21 cellular contexts compared by ENCODE assay signal in genomic region chr6:149346075-149346474, GRCh38. TPM values are rescaled to one million over a fixed set of nuclear protein-coding genes. Genes with fewer than 3 reads are reported as not detected.
DNase-seq lines count a peak whose midpoint lies in the region; ATAC-seq and TF ChIP-seq lines count a peak whose summit lies in the region.
"Had no signal": no experiment of that assay in that cellular context is flagged by ENCODE, and none has a peak within 500 bp of the region (broad histone marks: within the 10 kb centered on the region; RNA-seq: fewer than 3 reads in every experiment).

No MANE protein-coding gene starts in this region.

- H3K4me3 Mint-ChIP-seq in T-helper 1 cell treated with Interleukin-12 subunit alpha and Interleukin-12 subunit beta and Interleukin-4 antibody, amounts not matched to agents 30 μg/mL and 1 μg/mL, for 36 hours: no peak overlapping the region
- no peak overlapping the region for H3K4me3 Mint-ChIP-seq in stimulated activated naive CD8-positive, alpha-beta T cell treated with anti-CD3 and anti-CD28 coated beads, Interleukin-15, Interleukin-2, amounts not matched to agents 100 ng/mL and 50 ng/mL, for 24 hours
- H3K4me3 Mint-ChIP-seq in activated naive CD8-positive, alpha-beta T cell treated with anti-CD3 and anti-CD28 coated beads, Interleukin-2, amount 50 U/mL, for 24 hours: no peak overlapping the region
- H3K4me3 Mint-ChIP-seq in chondrocyte (ENCODE audit: unreplicated experiment): no peak overlapping the region
- H3K4me3 Mint-ChIP-seq: GM23338 had no signal

- peaks cover 5 to 45% (median 12%) of the 10 kb centered on the region in 3 donors for H3K4me1 ChIP-seq in esophagus squamous epithelium

- TF ChIP-seq CTCF in chondrocyte (IDR thresholded peaks at IDR 0.05) (no peak), esophagus squamous epithelium (IDR thresholded peaks at IDR 0.05) (no peak)

- intact Hi-C loops in esophagus squamous epithelium (cut with DNase I): no loop called here

- WGBS in esophagus squamous epithelium, 2 donors: 91% methylated on average over 3 of the region's 3 CpGs

- H3K27ac Mint-ChIP-seq in T-helper 1 cell treated with Interleukin-12 subunit alpha and Interleukin-12 subunit beta and Interleukin-4 antibody, amounts not matched to agents 30 μg/mL and 1 μg/mL, for 36 hours: peak overlapping the region; percentile 21
- peak overlapping the region; percentile 37 for H3K27ac Mint-ChIP-seq in stimulated activated naive CD8-positive, alpha-beta T cell treated with anti-CD3 and anti-CD28 coated beads, Interleukin-15, Interleukin-2, amounts not matched to agents 100 ng/mL and 50 ng/mL, for 24 hours
- peak overlapping the region; percentile 69 for H3K27ac Mint-ChIP-seq in activated naive CD8-positive, alpha-beta T cell treated with anti-CD3 and anti-CD28 coated beads, Interleukin-2, amount 50 U/mL, for 24 hours
- H3K27ac Mint-ChIP-seq in chondrocyte (ENCODE audit: unreplicated experiment): no peak overlapping the region
- H3K27ac Mint-ChIP-seq: GM23338 had no signal

- H3K27ac ChIP-seq in esophagus squamous epithelium: no peak overlapping the region
- H3K27ac ChIP-seq: 22Rv1 had no signal

- ATAC-seq in stimulated activated naive CD8-positive, alpha-beta T cell treated with anti-CD3 and anti-CD28 coated beads, Interleukin-15, Interleukin-2, amounts not matched to agents 100 U/mL and 50 U/mL, for 24 hours: no peak
- no peak for ATAC-seq in activated naive CD8-positive, alpha-beta T cell treated with anti-CD3 and anti-CD28 coated beads, Interleukin-2, amount 50 U/mL, for 24 hours
- ATAC-seq: GM23338, HCT116 had no signal

- no peaks in the 10 kb centered on the region for H3K9me3 Mint-ChIP-seq in T-helper 1 cell treated with Interleukin-12 subunit alpha and Interleukin-12 subunit beta and Interleukin-4 antibody, amounts not matched to agents 30 μg/mL and 1 μg/mL, for 36 hours
- H3K9me3 Mint-ChIP-seq in stimulated activated naive CD8-positive, alpha-beta T cell treated with anti-CD3 and anti-CD28 coated beads, Interleukin-15, Interleukin-2, amounts not matched to agents 100 ng/mL and 50 ng/mL, for 24 hours: no peaks in the 10 kb centered on the region
- H3K9me3 Mint-ChIP-seq in activated naive CD8-positive, alpha-beta T cell treated with anti-CD3 and anti-CD28 coated beads, Interleukin-2, amount 50 U/mL, for 24 hours: peaks cover 5% of the 10 kb centered on the region
- H3K9me3 Mint-ChIP-seq in chondrocyte (ENCODE audit: low read depth): no peaks in the 10 kb centered on the region
- H3K9me3 Mint-ChIP-seq: GM23338 had no signal

- H3K4me1 Mint-ChIP-seq in T-helper 1 cell treated with Interleukin-12 subunit alpha and Interleukin-12 subunit beta and Interleukin-4 antibody, amounts not matched to agents 30 μg/mL and 1 μg/mL, for 36 hours (ENCODE audit: low read depth): peaks cover 53% of the 10 kb centered on the region
- peaks cover 84% of the 10 kb centered on the region for H3K4me1 Mint-ChIP-seq in stimulated activated naive CD8-positive, alpha-beta T cell treated with anti-CD3 and anti-CD28 coated beads, Interleukin-15, Interleukin-2, amounts not matched to agents 100 ng/mL and 50 ng/mL, for 24 hours (ENCODE audit: low read depth)
- H3K4me1 Mint-ChIP-seq in activated naive CD8-positive, alpha-beta T cell treated with anti-CD3 and anti-CD28 coated beads, Interleukin-2, amount 50 U/mL, for 24 hours: peaks cover 73% of the 10 kb centered on the region
- H3K4me1 Mint-ChIP-seq in chondrocyte (ENCODE audit: low read depth): peaks cover 26% of the 10 kb centered on the region

- H3K36me3 Mint-ChIP-seq in T-helper 1 cell treated with Interleukin-12 subunit alpha and Interleukin-12 subunit beta and Interleukin-4 antibody, amounts not matched to agents 30 μg/mL and 1 μg/mL, for 36 hours (ENCODE audit: low read depth): peaks cover 37% of the 10 kb centered on the region
- peaks cover 43% of the 10 kb centered on the region for H3K36me3 Mint-ChIP-seq in stimulated activated naive CD8-positive, alpha-beta T cell treated with anti-CD3 and anti-CD28 coated beads, Interleukin-15, Interleukin-2, amounts not matched to agents 100 ng/mL and 50 ng/mL, for 24 hours (ENCODE audit: low read depth)
- peaks cover 39% of the 10 kb centered on the region for H3K36me3 Mint-ChIP-seq in activated naive CD8-positive, alpha-beta T cell treated with anti-CD3 and anti-CD28 coated beads, Interleukin-2, amount 50 U/mL, for 24 hours (ENCODE audit: low read depth)
- H3K36me3 Mint-ChIP-seq in chondrocyte (ENCODE audit: low read depth): peaks cover 4% of the 10 kb centered on the region

- H3K9me3 ChIP-seq in esophagus squamous epithelium: no peaks in the 10 kb centered on the region

- TF ChIP-seq POLR2A in esophagus squamous epithelium (IDR thresholded peaks at IDR 0.05): no peak

- DNase-seq in T-helper 1 cell (no peak), RKO (ENCODE audit: low spot score) (no peak), chondrocyte (ENCODE audit: low spot score) (no peak), esophagus squamous epithelium (lab: John Stamatoyannopoulos, UW) (no peak)
- DNase-seq in stimulated activated naive CD8-positive, alpha-beta T cell treated with anti-CD3 and anti-CD28 coated beads, Interleukin-15, Interleukin-2, amounts not matched to agents 100 U/mL and 50 U/mL, for 24 hours: no peak
- DNase-seq in activated naive CD8-positive, alpha-beta T cell treated with anti-CD3 and anti-CD28 coated beads, Interleukin-2, amount 50 U/mL, for 24 hours: no peak
- DNase-seq: DMS153, GF-D8, IMR-90, Kasumi-1, MM.1S, NCI-H1092 treated with DMSO at 0.1 percent for 48 hours, NCI-H146, NCI-H2029 treated with DMSO at 0.1 percent for 48 hours, NCI-H2171, NCI-H526 had no signal

- no peaks in the 10 kb centered on the region for H3K27me3 ChIP-seq in esophagus squamous epithelium

- H3K4me3 ChIP-seq in esophagus squamous epithelium: no peak overlapping the region
- H3K4me3 ChIP-seq: GM23338 had no signal

- H3K36me3 ChIP-seq in esophagus squamous epithelium: peaks cover 0 to 4% (median 0%) of the 10 kb centered on the region in 3 donors

- H3K27me3 Mint-ChIP-seq in T-helper 1 cell treated with Interleukin-12 subunit alpha and Interleukin-12 subunit beta and Interleukin-4 antibody, amounts not matched to agents 30 μg/mL and 1 μg/mL, for 36 hours (ENCODE audit: low read depth): no peaks in the 10 kb centered on the region
- H3K27me3 Mint-ChIP-seq in stimulated activated naive CD8-positive, alpha-beta T cell treated with anti-CD3 and anti-CD28 coated beads, Interleukin-15, Interleukin-2, amounts not matched to agents 100 ng/mL and 50 ng/mL, for 24 hours: no peaks in the 10 kb centered on the region
- no peaks in the 10 kb centered on the region for H3K27me3 Mint-ChIP-seq in activated naive CD8-positive, alpha-beta T cell treated with anti-CD3 and anti-CD28 coated beads, Interleukin-2, amount 50 U/mL, for 24 hours
- no peaks in the 10 kb centered on the region for H3K27me3 Mint-ChIP-seq in chondrocyte (ENCODE audit: low read depth)

RNA-seq across cellular contexts. Expression of gene TAB2, which starts 28.6 kb away (rescaled TPM):
- total RNA-seq in chondrocyte (49.3 to 54.9 TPM (median 54.1 TPM) in 3 replicates), esophagus squamous epithelium (10 to 100 TPM; 27.6 to 47.1 (median 31.0) TPM)

RNA-seq across cellular contexts. Expression of gene SUMO4, which starts 54.0 kb away (rescaled TPM):
- total RNA-seq in chondrocyte (1.1 to 2.8 TPM (median 1.5 TPM) in 3 replicates), esophagus squamous epithelium (1 to 10 TPM in 2 of 4 donors, not detected in 2; 2.3 to 3.2 TPM)
